In the genomic region with DNA sequence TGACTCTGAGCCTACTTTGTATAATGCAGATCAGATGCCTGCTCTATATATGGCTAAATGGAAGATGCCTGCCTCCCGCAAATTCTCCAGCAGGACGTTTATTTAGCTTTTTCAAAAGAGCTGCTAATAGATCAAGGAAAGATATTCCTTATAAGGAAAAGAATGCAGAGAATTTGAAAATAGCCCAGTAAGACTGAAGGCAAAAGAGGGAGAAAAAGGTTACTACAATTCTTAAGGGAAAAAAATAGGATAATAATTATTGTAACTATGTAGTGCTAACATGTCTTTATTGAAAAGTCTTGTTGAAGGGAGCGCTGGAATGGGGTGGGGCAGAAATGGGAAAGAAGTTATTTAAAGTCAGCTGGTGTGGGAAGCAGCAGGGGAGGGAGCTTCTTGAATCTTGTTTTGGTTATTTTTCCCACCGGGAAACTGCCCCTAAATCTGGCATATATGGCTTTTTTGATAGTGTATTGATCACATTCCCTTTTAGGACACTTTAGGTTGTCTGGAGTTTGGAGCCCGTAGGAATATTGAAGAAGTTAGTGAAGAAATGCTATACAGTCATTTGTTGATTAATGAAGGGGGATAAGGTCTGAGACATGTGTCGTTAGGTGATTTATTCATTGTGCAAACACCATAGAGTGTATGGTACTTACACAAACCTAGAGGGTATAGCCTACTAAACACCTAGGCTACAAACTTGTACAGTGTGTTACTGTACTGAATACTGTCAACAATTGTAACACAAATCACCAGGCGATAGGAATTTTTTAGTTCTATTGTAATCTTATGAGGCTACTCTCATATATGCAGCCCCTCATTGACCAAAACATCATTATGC, we compare ENCODE assay signal across 12 cellular contexts.
A peak's percentile ranks its signal among the peaks of the same experiment; 100 is the strongest.
DNase-seq lines count a peak whose midpoint lies in the region; ATAC-seq lines count a peak whose summit lies in the region.
"Had no signal": no experiment of that assay in that cellular context is flagged by ENCODE, and none has a peak within 500 bp of the region (broad histone marks: within the 10 kb centered on the region; RNA-seq: fewer than 3 reads in every experiment).

No MANE protein-coding gene starts in this region.

- peak; percentile 58 for DNase-seq in EL
- DNase-seq in adipocyte (ENCODE audit: low read depth) = peak; percentile 51
- no peak for DNase-seq in skeletal muscle cell (ENCODE audit: low read depth)
- DNase-seq in 8988T = no peak
- no peak for DNase-seq in GF-D8 (lab: John Stamatoyannopoulos, UW)
- no peak for DNase-seq in stimulated activated CD4-positive, alpha-beta T cell treated with anti-CD3 and anti-CD28 coated beads, Interleukin-4, amount 100 ng/mL, for 4 hours
- DNase-seq: activated B cell treated with CpG ODN at 0.5 μM for 24 hours, DMS53, foreskin melanocyte had no signal

- H3K36me3 ChIP-seq in adipocyte (ENCODE audit: control insufficient read depth, insufficient read depth, low read length, severe bottlenecking) (no peaks in the 10 kb centered on the region), iPS-18a (ENCODE audit: control insufficient read depth, low read depth, low read length) (peaks cover 45% of the 10 kb centered on the region)

- H3K4me3 ChIP-seq in adipocyte (ENCODE audit: low read length) (peak overlapping the region; percentile 81), iPS-18a (ENCODE audit: low read length) (peak overlapping the region; percentile 97), skeletal muscle cell (ENCODE audit: low read depth, low read length) (peak overlapping the region; percentile 90)

- H3K27ac ChIP-seq in iPS-18a (ENCODE audit: low read length) = peak overlapping the region; percentile 4

- ATAC-seq in HG03025 (IDR thresholded peaks at IDR 0.05; ENCODE audit: low FRiP score, unreplicated experiment) = no peak
- ATAC-seq: activated naive CD4-positive, alpha-beta T cell treated with anti-CD3 and anti-CD28 coated beads, Interleukin-2, amount 50 U/mL, for 72 hours had no signal

- H3K9me3 ChIP-seq in adipocyte (ENCODE audit: control insufficient read depth, low read length) = no peaks in the 10 kb centered on the region
- H3K9me3 ChIP-seq in iPS-18a (ENCODE audit: control insufficient read depth, low read depth, low read length) = no peaks in the 10 kb centered on the region

- peaks cover 43% of the 10 kb centered on the region for H3K4me1 ChIP-seq in adipocyte (ENCODE audit: control insufficient read depth, insufficient read depth, low read length)
- peaks cover 47% of the 10 kb centered on the region for H3K4me1 ChIP-seq in iPS-18a (ENCODE audit: control insufficient read depth, low read depth, low read length)

- H3K9ac ChIP-seq in adipocyte (ENCODE audit: low read length) (peak overlapping the region; percentile 94), iPS-18a (ENCODE audit: low read length) (peak overlapping the region; percentile 44)

- no peaks in the 10 kb centered on the region for H3K27me3 ChIP-seq in adipocyte (replicated peaks; ENCODE audit: control insufficient read depth, insufficient read depth, low read length)
- H3K27me3 ChIP-seq in iPS-18a (ENCODE audit: control insufficient read depth, insufficient read depth, low read length) = peaks cover 12% of the 10 kb centered on the region

Comparison
In these comparisons a context has a peak if more than half of its experiments do, and no peak if none do; other contexts are left out.
1. DNase-seq: peak in EL (single experiment) and adipocyte (single experiment); none in skeletal muscle cell (single experiment), 8988T (single experiment), GF-D8 (single experiment) and stimulated activated CD4-positive, alpha-beta T cell treated with anti-CD3 and anti-CD28 coated beads, Interleukin-4, amount 100 ng/mL, for 4 hours (0 of 2).
2. Peak in every context shown above with its lines, with median percentiles within 50 percentile points of each other: H3K4me3 ChIP-seq.